In genomic region chr11:58024601-58025091, GRCh38 we compare ENCODE assay signal across 11 cellular contexts. TPM values are rescaled to one million over a fixed set of nuclear protein-coding genes. Genes with fewer than 3 reads are reported as not detected.
DNase-seq lines count a peak whose midpoint lies in the region; ATAC-seq, FAIRE-seq and TF ChIP-seq lines count a peak whose summit lies in the region.
"Had no signal": no experiment of that assay in that cellular context is flagged by ENCODE, and none has a peak within 500 bp of the region (broad histone marks: within the 10 kb centered on the region; RNA-seq: fewer than 3 reads in every experiment).

No MANE protein-coding gene starts in this region.

- CTCF ChIA-PET in RWPE1 (lab: Yijun Ruan, JAX), result no interaction called here

- H3K36me3 ChIP-seq in fibroblast of lung (ENCODE audit: control insufficient read depth, insufficient read depth, low read length), result no peaks in the 10 kb centered on the region
- no peaks in the 10 kb centered on the region for H3K36me3 ChIP-seq in lung (ENCODE audit: control insufficient read depth in 2 of 2, insufficient read depth in 2 of 2, low read length in 2 of 2)

- H3K27me3 ChIP-seq in fibroblast of lung (ENCODE audit: control insufficient read depth, insufficient read depth, low read length) (no peaks in the 10 kb centered on the region), lung (ENCODE audit: control insufficient read depth, insufficient read depth) (no peaks in the 10 kb centered on the region)

- H3K9ac ChIP-seq in fibroblast of lung (ENCODE audit: insufficient read depth, low read length), result no peak overlapping the region

- no peaks in the 10 kb centered on the region for H4K20me1 ChIP-seq in fibroblast of lung (ENCODE audit: control insufficient read depth, extremely low read depth, insufficient read depth, low read length)

- FAIRE-seq in RCC 7860 (lab: Jason Lieb, UNC) (peak; percentile 93), urothelium cell line (lab: Jason Lieb, UNC) (no peak)

- H3K27ac ChIP-seq in fibroblast of lung (ENCODE audit: insufficient read depth, low read length), result peak overlapping the region; percentile 60
- peak overlapping the region in 1 of 2 donors; percentile 39 for H3K27ac ChIP-seq in lung (ENCODE audit: low read depth in 1 of 2, low read length in 1 of 2)
- no peak overlapping the region for H3K27ac ChIP-seq in RWPE1
- H3K27ac ChIP-seq: HL-60 had no signal

- peak overlapping the region; percentile 85 for H2AFZ ChIP-seq in fibroblast of lung (ENCODE audit: low read length)

- peak; percentile 76 for DNase-seq in RCC 7860 (ENCODE audit: low spot score)
- peak; percentile 59 for DNase-seq in fibroblast of lung (ENCODE audit: low read depth in 2 of 2)
- DNase-seq in lung (ENCODE audit: low spot score), result peak; percentile 45
- peak; percentile 46 for DNase-seq in urothelium cell line (ENCODE audit: low spot score)
- no peak for DNase-seq in stimulated activated naive CD8-positive, alpha-beta T cell treated with anti-CD3 and anti-CD28 coated beads, Interleukin-15, Interleukin-2, amounts not matched to agents 100 U/mL and 50 U/mL, for 24 hours
- DNase-seq in NK-92 (lab: John Stamatoyannopoulos, UW; ENCODE audit: unreplicated experiment), result no peak
- no peak for DNase-seq in RWPE1 (ENCODE audit: low spot score)
- no peak for DNase-seq in NCI-H146 treated with DMSO at 0.1 percent for 48 hours (lab: John Stamatoyannopoulos, UW; ENCODE audit: unreplicated experiment)
- DNase-seq: effector CD4-positive, alpha-beta T cell had no signal

- no peak for TF ChIP-seq CTCF in fibroblast of lung (conservative IDR thresholded peaks at IDR 0.05 in 1 of 2, IDR thresholded peaks at IDR 0.05 in 1 of 2; ENCODE audit: low read depth in 1 of 2, low read length in 2 of 2)
- no peak for TF ChIP-seq CTCF in lung (IDR thresholded peaks at IDR 0.05; ENCODE audit: control extremely low read depth, extremely low read depth)
- no peak for TF ChIP-seq CTCF in RWPE1 (conservative IDR thresholded peaks at IDR 0.05; ENCODE audit: low read depth)

- no peaks in the 10 kb centered on the region for H3K79me2 ChIP-seq in fibroblast of lung (ENCODE audit: control insufficient read depth, insufficient read depth, low read length)

- H3K4me3 ChIP-seq in fibroblast of lung (replicated peaks in 1 of 4; ENCODE audit: control extremely low read depth in 1 of 4, insufficient read depth in 1 of 4, low read depth in 3 of 4, low read length in 4 of 4) (no peak overlapping the region), lung (no peak overlapping the region)

- POLR2A ChIA-PET in RWPE1 (lab: Yijun Ruan, JAX; ENCODE audit: low non-redundant PET), result no interaction called here

- H3K4me2 ChIP-seq in fibroblast of lung (ENCODE audit: extremely low read depth, insufficient read depth, low read length), result peak overlapping the region; percentile 48

- WGBS in lung, 2 donors, result 30 to 42% methylated on average over 8 of the region's 8 CpGs

- H3K9me3 ChIP-seq in fibroblast of lung (ENCODE audit: control insufficient read depth, insufficient read depth, low read depth, low read length), result no peaks in the 10 kb centered on the region
- H3K9me3 ChIP-seq in lung (ENCODE audit: control insufficient read depth in 2 of 2, insufficient read depth in 1 of 2, low read length in 1 of 2), result no peaks in the 10 kb centered on the region

- no peak for ATAC-seq in lung (ENCODE audit: insufficient read depth, low FRiP score)
- ATAC-seq in stimulated activated naive CD8-positive, alpha-beta T cell treated with anti-CD3 and anti-CD28 coated beads, Interleukin-15, Interleukin-2, amounts not matched to agents 100 U/mL and 50 U/mL, for 24 hours, result no peak

- H3K4me1 ChIP-seq in fibroblast of lung (ENCODE audit: control insufficient read depth, extremely low read depth, insufficient read depth, low read length) (peaks cover 23% of the 10 kb centered on the region), lung (ENCODE audit: control insufficient read depth in 2 of 2, insufficient read depth in 2 of 2, low read length in 2 of 2) (peaks cover 4 to 9% of the 10 kb centered on the region in 2 donors)

RNA-seq across cellular contexts. Expression of gene OR9Q1, which starts 1.0 kb away (rescaled TPM):
- total RNA-seq in fibroblast of lung (not detected in 2 replicates), lung (under 1 TPM in 1 of 2 donors, not detected in 1; 0.14 TPM)
- polyA plus RNA-seq in fibroblast of lung (not detected in 2 replicates), lung (not detected)
- polyA plus RNA-seq in fibroblast of lung (2012), result not detected in 2 replicates
- polyA minus RNA-seq in fibroblast of lung (ENCODE audit: low replicate concordance), result not detected in 2 replicates
- total RNA-seq: T-helper 2 cell treated with Interferon-gamma antibody and Interleukin-4, amounts not matched to agents 100 ng/mL and 5 ng/mL, for 36 hours had no signal

RNA-seq across cellular contexts. Expression of gene OR6Q1, which starts 6.1 kb away (rescaled TPM):
- total RNA-seq in fibroblast of lung (not detected in 2 replicates), lung (not detected)
- polyA plus RNA-seq in fibroblast of lung (not detected in 2 replicates), lung (not detected)
- not detected in 2 replicates for polyA plus RNA-seq in fibroblast of lung (2012)
- polyA minus RNA-seq in fibroblast of lung (ENCODE audit: low replicate concordance), result not detected in 2 replicates
- total RNA-seq: T-helper 2 cell treated with Interferon-gamma antibody and Interleukin-4, amounts not matched to agents 100 ng/mL and 5 ng/mL, for 36 hours had no signal

Comparison
In these comparisons a context has a peak if more than half of its experiments do, and no peak if none do; other contexts are left out.
1. DNase-seq: peak in RCC 7860 (single experiment), fibroblast of lung (2 of 2), lung (single experiment) and urothelium cell line (single experiment); none in stimulated activated naive CD8-positive, alpha-beta T cell treated with anti-CD3 and anti-CD28 coated beads, Interleukin-15, Interleukin-2, amounts not matched to agents 100 U/mL and 50 U/mL, for 24 hours (single experiment), NK-92 (single experiment), RWPE1 (single experiment) and NCI-H146 treated with DMSO at 0.1 percent for 48 hours (single experiment).